ENCODE assay signal across 21 cellular contexts in genomic region chr2:98355881-98356280, GRCh38. TPM values are rescaled to one million over a fixed set of nuclear protein-coding genes. Genes with fewer than 3 reads are reported as not detected.
DNase-seq lines count a peak whose midpoint lies in the region; ATAC-seq and TF ChIP-seq lines count a peak whose summit lies in the region.
"Had no signal": no experiment of that assay in that cellular context is flagged by ENCODE, and none has a peak within 500 bp of the region (broad histone marks: within the 10 kb centered on the region; RNA-seq: fewer than 3 reads in every experiment).

No MANE protein-coding gene starts in this region.

- H3F3A ChIP-seq in GM23338 (replicated peaks; ENCODE audit: low read depth) (no peaks in the 10 kb centered on the region), PC-3 (ENCODE audit: low read length, unreplicated experiment) (no peaks in the 10 kb centered on the region)

- H3K27me3 Mint-ChIP-seq in GM23338 (ENCODE audit: insufficient read depth, low read depth, poor library complexity), result peaks cover 3% of the 10 kb centered on the region

- 0 out of 3 replicates have a peak, but pooled peaks cover under 1% of the 10 kb centered on the region for H3K36me3 Mint-ChIP-seq in GM23338 (ENCODE audit: low read depth)

- TF ChIP-seq POLR2A in esophagus muscularis mucosa (IDR thresholded peaks at IDR 0.05; ENCODE audit: low read depth), result no peak
- no peak for TF ChIP-seq POLR2A in Peyer's patch (IDR thresholded peaks at IDR 0.05)

- no peak for TF ChIP-seq EP300 in esophagus muscularis mucosa (IDR thresholded peaks at IDR 0.05)

- H3K36me3 ChIP-seq in GM23338 (ENCODE audit: insufficient read depth), result no peaks in the 10 kb centered on the region
- no peaks in the 10 kb centered on the region for H3K36me3 ChIP-seq in PC-3 (ENCODE audit: low read depth, low read length)
- no peaks in the 10 kb centered on the region for H3K36me3 ChIP-seq in esophagus muscularis mucosa
- H3K36me3 ChIP-seq in osteoblast (ENCODE audit: insufficient read depth, low read length), result no peaks in the 10 kb centered on the region
- no peaks in the 10 kb centered on the region for H3K36me3 ChIP-seq in colonic mucosa
- H3K36me3 ChIP-seq in Peyer's patch, result no peaks in the 10 kb centered on the region
- H3K36me3 ChIP-seq: BLaER1 had no signal

- no peak overlapping the region for H3K4me3 Mint-ChIP-seq in GM23338
- H3K4me3 Mint-ChIP-seq: CD4-positive, alpha-beta T cell had no signal

- intact Hi-C loops in PC-3 (cut with micrococcal nuclease), result loop anchor here (1.0 to 10.0 kb wide), 2 partner anchors 22 to 61 kb away; no protein-coding TSS in a partner anchor
- intact Hi-C loops in esophagus muscularis mucosa (cut with DNase I), result no loop called here
- intact Hi-C loops in colonic mucosa (cut with DNase I), result no loop called here

- H3K9me3 Mint-ChIP-seq in GM23338, result peaks cover 8% of the 10 kb centered on the region; the same call in 2 of the 3 replicates

- H3K4me3 ChIP-seq in GM23338 (no peak overlapping the region), PC-3 (ENCODE audit: low read length) (no peak overlapping the region), esophagus muscularis mucosa (no peak overlapping the region), osteoblast (ENCODE audit: insufficient read depth, low read length) (no peak overlapping the region), colonic mucosa (no peak overlapping the region), Peyer's patch (no peak overlapping the region)
- H3K4me3 ChIP-seq: BLaER1 had no signal

- H3K27me3 ChIP-seq in GM23338 (ENCODE audit: insufficient read depth), result no peaks in the 10 kb centered on the region
- no peaks in the 10 kb centered on the region for H3K27me3 ChIP-seq in PC-3 (ENCODE audit: low read length)
- H3K27me3 ChIP-seq in esophagus muscularis mucosa, result peaks cover 0 to 8% (median 0%) of the 10 kb centered on the region in 4 donors
- peaks cover 10% of the 10 kb centered on the region for H3K27me3 ChIP-seq in osteoblast (ENCODE audit: insufficient read depth, low read length)
- H3K27me3 ChIP-seq in colonic mucosa, result peaks cover 2% of the 10 kb centered on the region
- no peaks in the 10 kb centered on the region for H3K27me3 ChIP-seq in Peyer's patch
- H3K27me3 ChIP-seq: BLaER1 had no signal

- no peaks in the 10 kb centered on the region for H3K9me3 ChIP-seq in PC-3 (ENCODE audit: low read length)
- no peaks in the 10 kb centered on the region for H3K9me3 ChIP-seq in esophagus muscularis mucosa
- no peaks in the 10 kb centered on the region for H3K9me3 ChIP-seq in osteoblast (ENCODE audit: low read depth, low read length)
- peaks cover 4% of the 10 kb centered on the region for H3K9me3 ChIP-seq in colonic mucosa
- no peaks in the 10 kb centered on the region for H3K9me3 ChIP-seq in Peyer's patch
- H3K9me3 ChIP-seq: SK-N-SH had no signal

- H3K9me2 ChIP-seq in GM23338 (ENCODE audit: insufficient read depth) (0 out of 2 replicates have a peak, but pooled peaks cover 5% of the 10 kb centered on the region), PC-3 (replicated peaks; ENCODE audit: low read length) (no peaks in the 10 kb centered on the region)
- H3K9me2 ChIP-seq: SK-N-SH had no signal

- H3K4me1 Mint-ChIP-seq in GM23338, result no peaks in the 10 kb centered on the region

- H3K9ac ChIP-seq in PC-3 (ENCODE audit: low read length), result peak overlapping the region; percentile 50
- no peak overlapping the region for H3K9ac ChIP-seq in colonic mucosa (ENCODE audit: low read depth in 2 of 2, low read length in 2 of 2)
- H3K9ac ChIP-seq: BLaER1, KMS-11, SK-N-SH had no signal

- POLR2A ChIA-PET in PC-3 (lab: Charles Lee; ENCODE audit: unreplicated experiment), result no interaction called here

- H4K20me1 ChIP-seq in GM23338 (replicated peaks; ENCODE audit: insufficient read depth) (no peaks in the 10 kb centered on the region), PC-3 (ENCODE audit: low read length) (no peaks in the 10 kb centered on the region), osteoblast (ENCODE audit: insufficient read depth, low read length) (no peaks in the 10 kb centered on the region)
- H4K20me1 ChIP-seq: BLaER1 had no signal

- H3K4me1 ChIP-seq in GM23338 (ENCODE audit: insufficient read depth) (no peaks in the 10 kb centered on the region), PC-3 (ENCODE audit: insufficient read depth, low read length) (peaks cover 31% of the 10 kb centered on the region), esophagus muscularis mucosa (no peaks in the 10 kb centered on the region), osteoblast (ENCODE audit: insufficient read depth, low read length) (no peaks in the 10 kb centered on the region), colonic mucosa (no peaks in the 10 kb centered on the region), Peyer's patch (no peaks in the 10 kb centered on the region)

- H3K4me2 ChIP-seq in GM23338 (no peak overlapping the region), PC-3 (ENCODE audit: low read length) (peak overlapping the region; percentile 67), osteoblast (ENCODE audit: insufficient read depth, low read length) (no peak overlapping the region)
- H3K4me2 ChIP-seq: BLaER1, KMS-11, SK-N-SH had no signal

- peak; percentile 29; the same call in 1 of the 3 replicates for ATAC-seq in GM23338
- no peak for ATAC-seq in PC-3
- no peak for ATAC-seq in HG03521 (IDR thresholded peaks at IDR 0.05; ENCODE audit: unreplicated experiment)
- ATAC-seq: HCT116 had no signal

- CTCF ChIA-PET in PC-3 (lab: Charles Lee), result no interaction called here

- TF ChIP-seq CTCF in GM23338 (conservative IDR thresholded peaks at IDR 0.05; ENCODE audit: low read depth in 2 of 2) (no peak), PC-3 (conservative IDR thresholded peaks at IDR 0.05; ENCODE audit: low read depth, low read length) (no peak), esophagus muscularis mucosa (IDR thresholded peaks at IDR 0.05) (no peak), osteoblast (IDR thresholded peaks at IDR 0.05; ENCODE audit: extremely low read depth, low read depth, low read length) (no peak), colonic mucosa (IDR thresholded peaks at IDR 0.05) (no peak), Peyer's patch (IDR thresholded peaks at IDR 0.05) (no peak)

- H3K27ac ChIP-seq in GM23338 (ENCODE audit: low read depth) (no peak overlapping the region), PC-3 (ENCODE audit: low read length) (peak overlapping the region; percentile 81), esophagus muscularis mucosa (replicated peaks in 1 of 4) (no peak overlapping the region), osteoblast (ENCODE audit: low read depth, low read length) (no peak overlapping the region), colonic mucosa (no peak overlapping the region), Peyer's patch (no peak overlapping the region)
- H3K27ac ChIP-seq: BLaER1, KMS-11 had no signal

- WGBS in esophagus muscularis mucosa, result 48% methylated on average over 3 of the region's 3 CpGs

- DNase-seq in GM23338 (ENCODE audit: low spot score) (no peak), PC-3 (no peak), esophagus muscularis mucosa (ENCODE audit: extremely low spot score) (peak; percentile 68), osteoblast (ENCODE audit: insufficient read length, low spot score, missing footprints) (peak; percentile 22), colonic mucosa (no peak), globus pallidus (ENCODE audit: low spot score) (no peak), Peyer's patch (no peak)
- DNase-seq: ACHN; CD4-positive, alpha-beta T cell; GDM1; GOT3; IMR-90; NCI-H1105; NCI-H446; NCI-H526; SIG-M5; SK-N-SH had no signal

- no TSS peak for BruUV-seq in PC-3 (replicated peaks; lab: Mats Ljungman, UMichigan)

- H3K79me2 ChIP-seq in GM23338 (replicated peaks; ENCODE audit: insufficient read depth) (no peaks in the 10 kb centered on the region), PC-3 (ENCODE audit: low read length) (no peaks in the 10 kb centered on the region), osteoblast (ENCODE audit: insufficient read depth, low read length) (no peaks in the 10 kb centered on the region)

- H2AFZ ChIP-seq in GM23338 (no peak overlapping the region), PC-3 (ENCODE audit: low read length) (no peak overlapping the region), osteoblast (ENCODE audit: low read length) (no peak overlapping the region)

- H3K27ac Mint-ChIP-seq in GM23338, result no peak overlapping the region
- H3K27ac Mint-ChIP-seq: CD4-positive, alpha-beta T cell had no signal

TF ChIP-seq in GM23338, 12 proteins besides CTCF, POLR2A, EP300 and RAD21 (continues in another document):
- TF ChIP-seq ETS1 (IDR thresholded peaks at IDR 0.05), result no peak

RNA-seq across cellular contexts. Expression of gene CNGA3, which starts 9.6 kb away (rescaled TPM):
- not detected in 2 replicates for total RNA-seq in GM23338 (2014; rRNA removed; shearing (Covaris generic))
- polyA plus RNA-seq in GM23338 (2016; fragmentation: Nextera tagmentation; extraction: Ambion mirVana), result not detected in 2 replicates
- total RNA-seq in PC-3 (2014; rRNA removed), result not detected in 2 replicates
- total RNA-seq in esophagus muscularis mucosa, result 10 to 100 TPM in 1 of 4 donors, 1 to 10 TPM in 3; 2.5 to 13.7 (median 6.6) TPM
- 0.29 and 0.36 TPM in 2 replicates for total RNA-seq in osteoblast
- under 1 TPM; 0.20 to 0.35 TPM for total RNA-seq in colonic mucosa
- 1 to 10 TPM in 3 of 4 donors, not detected in 1; 1.7 to 3.0 (median 2.2) TPM for total RNA-seq in Peyer's patch
- total RNA-seq: CD4-positive, alpha-beta T cell had no signal
- polyA plus RNA-seq: IMR-90, SK-N-SH had no signal

Comparison
In these comparisons a context has a peak if more than half of its experiments do, and no peak if none do; other contexts are left out.
1. DNase-seq: peak in esophagus muscularis mucosa (single experiment) and osteoblast (single experiment); none in GM23338 (single experiment), PC-3 (single experiment), colonic mucosa (single experiment), globus pallidus (single experiment) and Peyer's patch (0 of 3).